Comparison of ENCODE assay signal across 21 cellular contexts in the genomic region with DNA sequence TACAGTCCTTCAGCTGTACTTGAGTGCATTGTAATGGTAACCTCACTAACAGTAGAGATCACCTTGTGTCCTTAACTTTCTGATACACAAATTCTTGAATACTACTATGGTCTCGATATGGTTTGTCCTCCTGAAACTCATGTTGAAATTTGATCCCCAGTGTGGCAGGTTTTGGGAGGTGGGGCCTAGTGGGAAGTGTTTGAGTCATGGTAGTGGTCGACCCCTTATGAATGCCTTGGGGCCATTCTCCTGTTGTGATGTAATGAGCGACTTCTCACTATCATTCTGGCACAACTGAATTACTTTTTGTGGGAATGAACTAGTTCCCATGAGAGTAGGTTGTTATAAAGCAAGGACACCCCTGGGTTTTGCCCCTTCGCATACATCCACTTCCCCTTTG. TPM values are rescaled to one million over a fixed set of nuclear protein-coding genes. Genes with fewer than 3 reads are reported as not detected.
DNase-seq lines count a peak whose midpoint lies in the region; TF ChIP-seq lines count a peak whose summit lies in the region.
"Had no signal": no experiment of that assay in that cellular context is flagged by ENCODE, and none has a peak within 500 bp of the region (broad histone marks: within the 10 kb centered on the region; RNA-seq: fewer than 3 reads in every experiment).

No MANE protein-coding gene starts in this region.

- no peaks in the 10 kb centered on the region for H3K9me3 ChIP-seq in ovary
- H3K9me3 ChIP-seq: Caco-2, lower lobe of right lung, mucosa of descending colon, upper lobe of right lung had no signal

- CTCF ChIA-PET in activated naive CD4-positive, alpha-beta T cell treated with anti-CD3 and anti-CD28 coated beads, Interleukin-2, amount 10 ng/mL, durations not matched to agents 7 days and 5 days (lab: Charles Lee): no interaction called here

- no peak overlapping the region for H3K27ac Mint-ChIP-seq in activated naive CD4-positive, alpha-beta T cell treated with anti-CD3 and anti-CD28 coated beads, Interleukin-2, amount 10 ng/mL, durations not matched to agents 7 days and 5 days
- H3K27ac Mint-ChIP-seq: activated CD8-positive, alpha-beta T cell treated with anti-CD3 and anti-CD28 coated beads, Interleukin-2, amount 10 ng/mL, durations not matched to agents 7 days and 5 days; nephron progenitor cell had no signal

- peaks cover 39% of the 10 kb centered on the region for H3K36me3 Mint-ChIP-seq in activated naive CD4-positive, alpha-beta T cell treated with anti-CD3 and anti-CD28 coated beads, Interleukin-2, amount 10 ng/mL, durations not matched to agents 7 days and 5 days

- no peaks in the 10 kb centered on the region for H3K4me1 Mint-ChIP-seq in activated naive CD4-positive, alpha-beta T cell treated with anti-CD3 and anti-CD28 coated beads, Interleukin-2, amount 10 ng/mL, durations not matched to agents 7 days and 5 days
- H3K4me1 Mint-ChIP-seq: nephron progenitor cell had no signal

- no peaks in the 10 kb centered on the region for H3K9me3 Mint-ChIP-seq in activated naive CD4-positive, alpha-beta T cell treated with anti-CD3 and anti-CD28 coated beads, Interleukin-2, amount 10 ng/mL, durations not matched to agents 7 days and 5 days
- H3K9me3 Mint-ChIP-seq: nephron progenitor cell had no signal

- H3K27ac ChIP-seq in ovary: no peak overlapping the region
- H3K27ac ChIP-seq: lower lobe of right lung, upper lobe of right lung had no signal

- H3K4me1 ChIP-seq in ovary (ENCODE audit: insufficient read depth): no peaks in the 10 kb centered on the region
- H3K4me1 ChIP-seq: Caco-2, lower lobe of right lung, upper lobe of right lung had no signal

- intact Hi-C loops in lower leg skin (cut with DNase I; ENCODE audit: low total_unique reads): no loop called here
- intact Hi-C loops in ovary (cut with DNase I): no loop called here

- no peaks in the 10 kb centered on the region for H3K27me3 ChIP-seq in ovary
- H3K27me3 ChIP-seq: upper lobe of right lung had no signal

- DNase-seq in HT1080 (ENCODE audit: low read depth): peak; percentile 58
- peak; percentile 4 for DNase-seq in RPMI7951 (ENCODE audit: low read depth)
- DNase-seq in fibroblast of mammary gland (ENCODE audit: low read depth): peak; percentile 25
- DNase-seq in lower leg skin (ENCODE audit: low spot score in 2 of 2): no peak
- no peak for DNase-seq in activated naive CD4-positive, alpha-beta T cell treated with anti-CD3 and anti-CD28 coated beads, Interleukin-2, amount 10 ng/mL, durations not matched to agents 7 days and 5 days
- no peak for DNase-seq in ovary
- no peak for DNase-seq in stimulated activated CD4-positive, alpha-beta T cell treated with anti-CD3 and anti-CD28 coated beads, Interleukin-4, amount 100 ng/mL, for 1 hour
- DNase-seq: activated CD8-positive, alpha-beta T cell treated with anti-CD3 and anti-CD28 coated beads, Interleukin-2, amount 10 ng/mL, durations not matched to agents 7 days and 5 days; activated T-cell treated with anti-CD3 and anti-CD28 coated beads for 4 hours; C1 segment of cervical spinal cord; Caco-2; DMS79 treated with DMSO at 0.1 percent for 48 hours; kidney; lower lobe of right lung; mucosa of descending colon; NCI-H1048; NCI-H187; nephron progenitor cell; RPMI8226; stimulated activated CD4-positive, alpha-beta T cell treated with anti-CD3 and anti-CD28 coated beads, Interleukin-2, amount 100 ng/mL, for 24 hours; upper lobe of right lung had no signal

- no peak for TF ChIP-seq POLR2A in lower leg skin (IDR thresholded peaks at IDR 0.05)
- no peak for TF ChIP-seq POLR2A in ovary (IDR thresholded peaks at IDR 0.05)

- H3K4me3 Mint-ChIP-seq in activated naive CD4-positive, alpha-beta T cell treated with anti-CD3 and anti-CD28 coated beads, Interleukin-2, amount 10 ng/mL, durations not matched to agents 7 days and 5 days: no peak overlapping the region
- H3K4me3 Mint-ChIP-seq: activated CD8-positive, alpha-beta T cell treated with anti-CD3 and anti-CD28 coated beads, Interleukin-2, amount 10 ng/mL, durations not matched to agents 7 days and 5 days; nephron progenitor cell had no signal

- TF ChIP-seq CTCF in fibroblast of mammary gland (conservative IDR thresholded peaks at IDR 0.05; ENCODE audit: control insufficient read depth, insufficient read depth, low read depth, low read length): no peak
- TF ChIP-seq CTCF in lower leg skin (IDR thresholded peaks at IDR 0.05): no peak
- TF ChIP-seq CTCF in ovary (IDR thresholded peaks at IDR 0.05): no peak

- TF ChIP-seq EP300 in ovary (IDR thresholded peaks at IDR 0.05): no peak

- H3K4me3 ChIP-seq in fibroblast of mammary gland (ENCODE audit: control insufficient read depth, low read depth, low read length): no peak overlapping the region
- H3K4me3 ChIP-seq in lower leg skin (ENCODE audit: low read depth, poor library complexity, severe bottlenecking): no peak overlapping the region
- no peak overlapping the region for H3K4me3 ChIP-seq in ovary
- H3K4me3 ChIP-seq: lower lobe of right lung, mucosa of descending colon, upper lobe of right lung had no signal

- H3K27me3 Mint-ChIP-seq in activated naive CD4-positive, alpha-beta T cell treated with anti-CD3 and anti-CD28 coated beads, Interleukin-2, amount 10 ng/mL, durations not matched to agents 7 days and 5 days: no peaks in the 10 kb centered on the region

- no peaks in the 10 kb centered on the region for H3K36me3 ChIP-seq in ovary

- 83 to 88% methylated on average over 4 of the region's 4 CpGs for WGBS in lower leg skin, 2 donors
- WGBS in ovary, 3 donors: 95 to 98% (median 95%) methylated on average over 4 of the region's 4 CpGs

RNA-seq across cellular contexts. Expression of a gene that starts 52.3 kb away (rescaled TPM):
- total RNA-seq in HT1080 (2014; rRNA removed; shearing (Covaris generic)): 15.1 and 29.4 TPM in 2 replicates
- 24.1 and 29.1 TPM in 2 replicates for polyA plus RNA-seq in HT1080 (2015; cell fraction: cytosol; rRNA removed)
- polyA plus RNA-seq in HT1080 (2015; cell fraction: nucleus; rRNA removed): 46.6 and 47.4 TPM in 2 replicates
- total RNA-seq in RPMI7951 (2014; rRNA removed; shearing (Covaris generic)): 14.6 and 14.7 TPM in 2 replicates
- total RNA-seq in lower leg skin (10 to 100 TPM; 17.0 to 29.2 (median 21.3) TPM), ovary (10 to 100 TPM; 23.4 to 49.6 (median 47.1) TPM)
- 10 to 100 TPM; 15.7 to 34.5 TPM for polyA plus RNA-seq in ovary

Comparison
In these comparisons a context has a peak if more than half of its experiments do, and no peak if none do; other contexts are left out.
1. DNase-seq: peak in HT1080 (single experiment), RPMI7951 (single experiment) and fibroblast of mammary gland (single experiment); none in lower leg skin (0 of 2), activated naive CD4-positive, alpha-beta T cell treated with anti-CD3 and anti-CD28 coated beads, Interleukin-2, amount 10 ng/mL, durations not matched to agents 7 days and 5 days (single experiment), ovary (0 of 5) and stimulated activated CD4-positive, alpha-beta T cell treated with anti-CD3 and anti-CD28 coated beads, Interleukin-4, amount 100 ng/mL, for 1 hour (single experiment).